8 cellular contexts compared by ENCODE assay signal in genomic region chr16:379961-380836, GRCh38. TPM values are rescaled to one million over a fixed set of nuclear protein-coding genes. Genes with fewer than 3 reads are reported as not detected.
A peak's percentile ranks its signal among the peaks of the same experiment; 100 is the strongest.
DNase-seq lines count a peak whose midpoint lies in the region; ATAC-seq and TF ChIP-seq lines count a peak whose summit lies in the region.
"Had no signal": no experiment of that assay in that cellular context is flagged by ENCODE, and none has a peak within 500 bp of the region (broad histone marks: within the 10 kb centered on the region; RNA-seq: fewer than 3 reads in every experiment).

No MANE protein-coding gene starts in this region.

- DNase-seq in HL-60 (ENCODE audit: low read depth in 1 of 2, low spot score in 1 of 2) (no peak), hepatocyte (ENCODE audit: low spot score) (no peak), DMS153 treated with DMSO at 0.1 percent for 48 hours (lab: John Stamatoyannopoulos, UW; ENCODE audit: unreplicated experiment) (no peak)
- DNase-seq in activated CD8-positive, alpha-beta T cell treated with anti-CD3 and anti-CD28 coated beads, Interleukin-2, amount 10 ng/mL, durations not matched to agents 7 days and 5 days = peak; percentile 60
- no peak for DNase-seq in stimulated activated effector memory CD8-positive, alpha-beta T cell treated with anti-CD3 and anti-CD28 coated beads, Interleukin-12 subunit alpha, Interleukin-12 subunit beta, amount 100 ng/mL, for 72 hours (ENCODE audit: low spot score in 2 of 2)

- H3K9me3 ChIP-seq in hepatocyte (ENCODE audit: low read depth) = no peaks in the 10 kb centered on the region

- CTCF ChIA-PET in activated CD8-positive, alpha-beta T cell treated with anti-CD3 and anti-CD28 coated beads, Interleukin-2, amount 10 ng/mL, durations not matched to agents 7 days and 5 days (lab: Charles Lee) = no interaction called here

- H3K36me3 ChIP-seq in hepatocyte (replicated peaks; ENCODE audit: insufficient read depth, low read depth) = no peaks in the 10 kb centered on the region

- peaks cover 4% of the 10 kb centered on the region for H3K36me3 Mint-ChIP-seq in activated CD8-positive, alpha-beta T cell treated with anti-CD3 and anti-CD28 coated beads, Interleukin-2, amount 10 ng/mL, durations not matched to agents 7 days and 5 days (ENCODE audit: low read depth)
- peaks cover 1% of the 10 kb centered on the region for H3K36me3 Mint-ChIP-seq in stimulated activated effector memory CD8-positive, alpha-beta T cell treated with anti-CD3 and anti-CD28 coated beads, Interleukin-12 subunit alpha, Interleukin-12 subunit beta, amount 100 ng/mL, for 72 hours

- peaks cover 29% of the 10 kb centered on the region for H3K4me1 ChIP-seq in hepatocyte (ENCODE audit: insufficient read depth)

- no peak for ATAC-seq in activated CD8-positive, alpha-beta T cell treated with anti-CD3 and anti-CD28 coated beads, Interleukin-2, amount 10 ng/mL, durations not matched to agents 7 days and 5 days
- no peak for ATAC-seq in stimulated activated effector memory CD8-positive, alpha-beta T cell treated with anti-CD3 and anti-CD28 coated beads, Interleukin-12 subunit alpha, Interleukin-12 subunit beta, amount 100 ng/mL, for 72 hours
- no peak for ATAC-seq in GM19351 (IDR thresholded peaks at IDR 0.05; ENCODE audit: unreplicated experiment)
- ATAC-seq in HG03521 (IDR thresholded peaks at IDR 0.05; ENCODE audit: unreplicated experiment) = no peak

- H3K27ac ChIP-seq in HL-60 (replicated peaks) = no peak overlapping the region
- peak overlapping the region; percentile 96 for H3K27ac ChIP-seq in hepatocyte
- H3K27ac ChIP-seq: SK-N-MC had no signal

- peak overlapping the region; percentile 97 for H3K4me2 ChIP-seq in hepatocyte

- 78% methylated on average over 27 of the region's 29 CpGs for WGBS in hepatocyte (ENCODE audit: low lambda C conversion rate, missing lambda C conversion rate)

- POLR2A ChIA-PET in activated CD8-positive, alpha-beta T cell treated with anti-CD3 and anti-CD28 coated beads, Interleukin-2, amount 10 ng/mL, durations not matched to agents 7 days and 5 days (lab: Charles Lee) = interaction anchor here (2.3 kb wide), 1 partner anchor 9 kb away, joined by 18 read pairs; the partner anchor contains the start of gene MRPL28

- H3K4me1 Mint-ChIP-seq in activated CD8-positive, alpha-beta T cell treated with anti-CD3 and anti-CD28 coated beads, Interleukin-2, amount 10 ng/mL, durations not matched to agents 7 days and 5 days (ENCODE audit: low read depth) = peaks cover 33% of the 10 kb centered on the region
- peaks cover 18% of the 10 kb centered on the region for H3K4me1 Mint-ChIP-seq in stimulated activated effector memory CD8-positive, alpha-beta T cell treated with anti-CD3 and anti-CD28 coated beads, Interleukin-12 subunit alpha, Interleukin-12 subunit beta, amount 100 ng/mL, for 72 hours

- H3K27ac Mint-ChIP-seq in activated CD8-positive, alpha-beta T cell treated with anti-CD3 and anti-CD28 coated beads, Interleukin-2, amount 10 ng/mL, durations not matched to agents 7 days and 5 days = peak overlapping the region; percentile 93
- peak overlapping the region; percentile 82 for H3K27ac Mint-ChIP-seq in stimulated activated effector memory CD8-positive, alpha-beta T cell treated with anti-CD3 and anti-CD28 coated beads, Interleukin-12 subunit alpha, Interleukin-12 subunit beta, amount 100 ng/mL, for 72 hours

- peaks cover 8% of the 10 kb centered on the region for H4K20me1 ChIP-seq in hepatocyte (ENCODE audit: insufficient read depth, poor library complexity, severe bottlenecking)

- peak overlapping the region; percentile 80 for H3K4me3 Mint-ChIP-seq in activated CD8-positive, alpha-beta T cell treated with anti-CD3 and anti-CD28 coated beads, Interleukin-2, amount 10 ng/mL, durations not matched to agents 7 days and 5 days
- H3K4me3 Mint-ChIP-seq in stimulated activated effector memory CD8-positive, alpha-beta T cell treated with anti-CD3 and anti-CD28 coated beads, Interleukin-12 subunit alpha, Interleukin-12 subunit beta, amount 100 ng/mL, for 72 hours = peak overlapping the region; percentile 60

- H3K27me3 Mint-ChIP-seq in activated CD8-positive, alpha-beta T cell treated with anti-CD3 and anti-CD28 coated beads, Interleukin-2, amount 10 ng/mL, durations not matched to agents 7 days and 5 days (ENCODE audit: low read depth) = peaks cover 4% of the 10 kb centered on the region

- no peaks in the 10 kb centered on the region for H3K9me2 ChIP-seq in hepatocyte (replicated peaks; ENCODE audit: insufficient read depth)

- H3K4me3 ChIP-seq in HL-60 (replicated peaks; ENCODE audit: insufficient read depth, low read length) (peak overlapping the region; percentile 86), hepatocyte (peak overlapping the region; percentile 96)

- no peak for TF ChIP-seq CTCF in HL-60 (IDR thresholded peaks at IDR 0.05; ENCODE audit: insufficient read depth, low read length)
- no peak for TF ChIP-seq CTCF in hepatocyte (IDR thresholded peaks at IDR 0.05; ENCODE audit: poor library complexity)

- H3K9me3 Mint-ChIP-seq in activated CD8-positive, alpha-beta T cell treated with anti-CD3 and anti-CD28 coated beads, Interleukin-2, amount 10 ng/mL, durations not matched to agents 7 days and 5 days (ENCODE audit: insufficient read depth) = no peaks in the 10 kb centered on the region
- no peaks in the 10 kb centered on the region for H3K9me3 Mint-ChIP-seq in stimulated activated effector memory CD8-positive, alpha-beta T cell treated with anti-CD3 and anti-CD28 coated beads, Interleukin-12 subunit alpha, Interleukin-12 subunit beta, amount 100 ng/mL, for 72 hours

- no peak overlapping the region for H2AFZ ChIP-seq in hepatocyte

- no peaks in the 10 kb centered on the region for H3K27me3 ChIP-seq in HL-60 (ENCODE audit: insufficient read depth, poor library complexity, severe bottlenecking)
- no peaks in the 10 kb centered on the region for H3K27me3 ChIP-seq in hepatocyte

- H3K79me2 ChIP-seq in hepatocyte = peaks cover 29% of the 10 kb centered on the region

RNA-seq across cellular contexts. Expression of gene PGAP6, which starts 1.6 kb away (rescaled TPM):
- 10 to 100 TPM; 80.6 to 85.8 TPM for total RNA-seq in activated CD8-positive, alpha-beta T cell treated with anti-CD3 and anti-CD28 coated beads, Interleukin-2, amount 10 ng/mL, durations not matched to agents 7 days and 5 days
- 130 and 133 TPM in 2 replicates for total RNA-seq in hepatocyte
- 205 and 229 TPM in 2 replicates for polyA plus RNA-seq in hepatocyte

RNA-seq across cellular contexts. Expression of gene MRPL28, which starts 9.9 kb away (rescaled TPM):
- 10 to 100 TPM; 95.3 to 95.8 TPM for total RNA-seq in activated CD8-positive, alpha-beta T cell treated with anti-CD3 and anti-CD28 coated beads, Interleukin-2, amount 10 ng/mL, durations not matched to agents 7 days and 5 days
- 80.0 and 88.1 TPM in 2 replicates for total RNA-seq in hepatocyte
- 126 and 144 TPM in 2 replicates for polyA plus RNA-seq in hepatocyte

RNA-seq across cellular contexts. Expression of gene NME4, which starts 16.8 kb away (rescaled TPM):
- total RNA-seq in activated CD8-positive, alpha-beta T cell treated with anti-CD3 and anti-CD28 coated beads, Interleukin-2, amount 10 ng/mL, durations not matched to agents 7 days and 5 days = 1 to 10 TPM; 5.2 to 6.8 TPM
- 168 and 227 TPM in 2 replicates for total RNA-seq in hepatocyte
- polyA plus RNA-seq in hepatocyte = 543 and 611 TPM in 2 replicates

RNA-seq across cellular contexts. Expression of gene DECR2, which starts 21.5 kb away (rescaled TPM):
- 1 to 10 TPM; 4.7 to 6.3 TPM for total RNA-seq in activated CD8-positive, alpha-beta T cell treated with anti-CD3 and anti-CD28 coated beads, Interleukin-2, amount 10 ng/mL, durations not matched to agents 7 days and 5 days
- 29.4 and 54.5 TPM in 2 replicates for total RNA-seq in hepatocyte
- 80.5 and 107 TPM in 2 replicates for polyA plus RNA-seq in hepatocyte

RNA-seq across cellular contexts. Expression of gene AXIN1, which starts 27.7 kb away (rescaled TPM):
- 10 to 100 TPM; 25.1 to 26.1 TPM for total RNA-seq in activated CD8-positive, alpha-beta T cell treated with anti-CD3 and anti-CD28 coated beads, Interleukin-2, amount 10 ng/mL, durations not matched to agents 7 days and 5 days
- 22.5 and 27.2 TPM in 2 replicates for total RNA-seq in hepatocyte
- 16.1 and 22.5 TPM in 2 replicates for polyA plus RNA-seq in hepatocyte

Comparison
In these comparisons a context has a peak if more than half of its experiments do, and no peak if none do; other contexts are left out.
1. RNA of gene NME4, which starts 16.8 kb away (total RNA-seq): 168 to 227 TPM in hepatocyte; 5.2 to 6.8 TPM in activated CD8-positive, alpha-beta T cell treated with anti-CD3 and anti-CD28 coated beads, Interleukin-2, amount 10 ng/mL, durations not matched to agents 7 days and 5 days; every median in the first group is over 10 times any median in the second.